In the genomic region with DNA sequence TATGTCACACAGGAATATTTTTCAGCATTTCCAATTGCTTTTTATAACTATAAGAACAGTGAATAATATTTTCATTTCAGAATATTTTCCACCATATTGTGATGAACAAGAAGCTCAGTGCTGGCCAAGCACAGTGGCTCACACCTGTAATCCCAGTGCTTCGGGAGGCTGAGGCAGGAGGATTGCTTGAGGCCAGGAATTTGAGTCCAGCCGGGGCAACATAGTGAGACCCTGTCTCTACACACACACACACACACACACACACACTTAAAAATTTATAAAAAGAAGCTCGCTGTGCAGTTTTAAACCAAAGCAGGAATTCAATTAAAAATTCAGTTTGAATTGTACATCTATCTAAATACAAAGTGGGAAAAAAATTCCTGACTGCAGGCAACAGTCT, we compare ENCODE assay signal across 1 cellular context.
TF ChIP-seq lines count a peak whose summit lies in the region.

No MANE protein-coding gene starts in this region.

TF ChIP-seq in K562, 482 proteins besides CTCF, POLR2A, EP300 and RAD21:
- TF ChIP-seq HDAC2 (IDR thresholded peaks at IDR 0.05) = 0 out of 2 replicates have a peak, but pooled peaks have one; percentile 16
- TF ChIP-seq ZNF121 (CRISPR knock-in tag; conservative IDR thresholded peaks at IDR 0.05) = peak; percentile 95
- TF ChIP-seq ZNF551 (CRISPR knock-in tag; IDR thresholded peaks at IDR 0.05) = no peak
- TF ChIP-seq, protein P1, sequence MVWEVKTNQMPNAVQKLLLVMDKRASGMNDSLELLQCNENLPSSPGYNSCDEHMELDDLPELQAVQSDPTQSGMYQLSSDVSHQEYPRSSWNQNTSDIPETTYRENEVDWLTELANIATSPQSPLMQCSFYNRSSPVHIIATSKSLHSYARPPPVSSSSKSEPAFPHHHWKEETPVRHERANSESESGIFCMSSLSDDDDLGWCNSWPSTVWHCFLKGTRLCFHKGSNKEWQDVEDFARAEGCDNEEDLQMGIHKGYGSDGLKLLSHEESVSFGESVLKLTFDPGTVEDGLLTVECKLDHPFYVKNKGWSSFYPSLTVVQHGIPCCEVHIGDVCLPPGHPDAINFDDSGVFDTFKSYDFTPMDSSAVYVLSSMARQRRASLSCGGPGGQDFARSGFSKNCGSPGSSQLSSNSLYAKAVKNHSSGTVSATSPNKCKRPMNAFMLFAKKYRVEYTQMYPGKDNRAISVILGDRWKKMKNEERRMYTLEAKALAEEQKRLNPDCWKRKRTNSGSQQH (CRISPR knock-in tag; IDR thresholded peaks at IDR 0.05) = no peak
- peak; percentile 84 for TF ChIP-seq BCOR (IDR thresholded peaks at IDR 0.05)
- 0 out of 4 replicates have a peak, but pooled peaks of 1 of the 2 experiments have one; percentile 23 for TF ChIP-seq RCOR1 (IDR thresholded peaks at IDR 0.05; ENCODE audit: borderline replicate concordance in 1 of 2, low read depth in 2 of 2, low read length in 2 of 2)
- peak; percentile 56 to 76; a peak in 3 of 4 replicates for TF ChIP-seq KDM1A (IDR thresholded peaks at IDR 0.05)
- no peak for TF ChIP-seq PHF20 (IDR thresholded peaks at IDR 0.05; ENCODE audit: partially characterized antibody)
- 0 out of 2 replicates have a peak, but pooled peaks have one; percentile 26 for TF ChIP-seq SMARCA5 (IDR thresholded peaks at IDR 0.05)
- peak; percentile 84 for TF ChIP-seq RBM25 (IDR thresholded peaks at IDR 0.05; ENCODE audit: low read depth, low read length, severe bottlenecking)
